In genomic region chr17:3588104-3588503, GRCh38 we compare ENCODE assay signal across 1 cellular context.
TF ChIP-seq lines count a peak whose summit lies in the region.

No MANE protein-coding gene starts in this region.

TF ChIP-seq in HepG2, 621 proteins besides CTCF, POLR2A, EP300 and RAD21:
- TF ChIP-seq FOXO4 (CRISPR knock-in tag; conservative IDR thresholded peaks at IDR 0.05), result no peak
- TF ChIP-seq AGO2 (optimal IDR thresholded peaks at IDR 0.05; ENCODE audit: low read depth, low read length), result peak; percentile 17
- no peak for TF ChIP-seq ZNF232 (CRISPR knock-in tag; IDR thresholded peaks at IDR 0.05; ENCODE audit: borderline replicate concordance)
- TF ChIP-seq PITX1 (CRISPR knock-in tag; IDR thresholded peaks at IDR 0.05), result no peak
